In genomic region chr5:149125386-149125891, GRCh38 we compare ENCODE assay signal across 12 cellular contexts. TPM values are rescaled to one million over a fixed set of nuclear protein-coding genes. Genes with fewer than 3 reads are reported as not detected.
A peak's percentile ranks its signal among the peaks of the same experiment; 100 is the strongest.
DNase-seq lines count a peak whose midpoint lies in the region; ATAC-seq and TF ChIP-seq lines count a peak whose summit lies in the region.
"Had no signal": no experiment of that assay in that cellular context is flagged by ENCODE, and none has a peak within 500 bp of the region (broad histone marks: within the 10 kb centered on the region; RNA-seq: fewer than 3 reads in every experiment).

No MANE protein-coding gene starts in this region.

- WGBS in iPS DF 6.9 (ENCODE audit: insufficient coverage, insufficient read length), result no CpG with 5 or more reads among the region's 12 CpGs
- 21 to 26% methylated on average over 12 of the region's 12 CpGs for WGBS in thyroid gland, 2 donors

- peak; percentile 51 for TF ChIP-seq CTCF in astrocyte of the spinal cord (IDR thresholded peaks at IDR 0.05; ENCODE audit: low read depth, low read length)
- peak in 1 of 6 experiments; percentile 21 for TF ChIP-seq CTCF in thyroid gland (IDR thresholded peaks at IDR 0.05)
- no peak for TF ChIP-seq CTCF in CD8-positive, alpha-beta T cell (IDR thresholded peaks at IDR 0.05)

- H3K4me1 ChIP-seq in iPS DF 6.9 (ENCODE audit: control insufficient read depth, insufficient read depth, low read length), result peaks cover 2% of the 10 kb centered on the region; the same call in 1 of the 2 replicates
- H3K4me1 ChIP-seq in thyroid gland, result no peaks in the 10 kb centered on the region
- H3K4me1 ChIP-seq in CD8-positive, alpha-beta T cell (ENCODE audit: insufficient read depth, low read length), result no peaks in the 10 kb centered on the region

- CTCF ChIA-PET in CD8-positive, alpha-beta T cell (lab: Charles Lee), result interaction anchor here (0.9 to 1.8 kb wide), 2 partner anchors 90 to 393 kb away, joined by 3 to 5 read pairs; no protein-coding TSS in a partner anchor

- H3K36me3 Mint-ChIP-seq in CD8-positive, alpha-beta T cell, result no peaks in the 10 kb centered on the region
- H3K36me3 Mint-ChIP-seq: stimulated activated naive B cell treated with anti-CD40 and anti-IgM and Interleukin-4, amounts not matched to agents 10 μg/mL and 1 μg/mL and 100 μg/mL, for 72 hours had no signal

- no peaks in the 10 kb centered on the region for H3K4me1 Mint-ChIP-seq in CD8-positive, alpha-beta T cell (ENCODE audit: low read depth)
- H3K4me1 Mint-ChIP-seq: stimulated activated naive B cell treated with anti-CD40 and anti-IgM and Interleukin-4, amounts not matched to agents 10 μg/mL and 1 μg/mL and 100 μg/mL, for 72 hours had no signal

- no peak for ATAC-seq in GM19351 (IDR thresholded peaks at IDR 0.05; ENCODE audit: unreplicated experiment)
- no peak for ATAC-seq in CD8-positive, alpha-beta T cell
- ATAC-seq: stimulated activated naive B cell treated with anti-CD40 and anti-IgM and Interleukin-4, amounts not matched to agents 10 μg/mL and 1 μg/mL and 100 μg/mL, for 72 hours had no signal

- H3K27me3 ChIP-seq in iPS DF 6.9 (ENCODE audit: control insufficient read depth, insufficient read depth, low read length) (no peaks in the 10 kb centered on the region), thyroid gland (no peaks in the 10 kb centered on the region)
- H3K27me3 ChIP-seq in CD8-positive, alpha-beta T cell (ENCODE audit: insufficient read depth, low read length), result no peaks in the 10 kb centered on the region
- H3K27me3 ChIP-seq: SJSA1 had no signal

- in situ Hi-C loops in astrocyte of the spinal cord (cut with HindIII; ENCODE audit: low sequenced_read_pairs), result no loop called here

- peak; percentile 31 for DNase-seq in SIG-M5 treated with dmso at 0.1 percent for 504 hours (lab: John Stamatoyannopoulos, UW; ENCODE audit: unreplicated experiment)
- no peak for DNase-seq in SIG-M5 (lab: John Stamatoyannopoulos, UW)
- DNase-seq in astrocyte of the spinal cord (ENCODE audit: low read depth, low spot score), result no peak
- peak; percentile 45 for DNase-seq in iPS DF 6.9 (ENCODE audit: low read depth, low spot score)
- peak; percentile 9 to 31 for DNase-seq in thyroid gland
- no peak for DNase-seq in NCI-H446 treated with DMSO at 0.1 percent for 48 hours (lab: John Stamatoyannopoulos, UW)
- no peak for DNase-seq in CD8-positive, alpha-beta T cell
- DNase-seq: NCI-H1417 treated with DMSO at 0.1 percent for 48 hours; stimulated activated naive B cell treated with anti-CD40 and anti-IgM and Interleukin-4, amounts not matched to agents 10 μg/mL and 1 μg/mL and 100 μg/mL, for 72 hours had no signal

- H3K27ac ChIP-seq in iPS DF 6.9 (ENCODE audit: low read length) (no peak overlapping the region), thyroid gland (no peak overlapping the region)
- H3K27ac ChIP-seq in CD8-positive, alpha-beta T cell (ENCODE audit: low read depth, low read length), result no peak overlapping the region
- H3K27ac ChIP-seq: SJSA1, skin epidermis had no signal

- H3K9me3 ChIP-seq in iPS DF 6.9 (ENCODE audit: control insufficient read depth, insufficient read depth, low read length) (no peaks in the 10 kb centered on the region), thyroid gland (no peaks in the 10 kb centered on the region)
- H3K9me3 ChIP-seq in CD8-positive, alpha-beta T cell (ENCODE audit: low read length), result no peaks in the 10 kb centered on the region
- H3K9me3 ChIP-seq: SJSA1 had no signal

- H3K4me3 ChIP-seq in astrocyte of the spinal cord (ENCODE audit: low read depth, low read length) (no peak overlapping the region), iPS DF 6.9 (ENCODE audit: low read length) (no peak overlapping the region), thyroid gland (replicated peaks in 1 of 3) (no peak overlapping the region)
- no peak overlapping the region for H3K4me3 ChIP-seq in CD8-positive, alpha-beta T cell (ENCODE audit: low read depth, low read length)
- H3K4me3 ChIP-seq: SJSA1, skin epidermis had no signal

- intact Hi-C loops in thyroid gland (cut with DNase I), result no loop called here
- intact Hi-C loops in CD8-positive, alpha-beta T cell (cut with DNase I, micrococcal nuclease), result no loop called here

- TF ChIP-seq POLR2A in thyroid gland (IDR thresholded peaks at IDR 0.05), result no peak

- H3K36me3 ChIP-seq in iPS DF 6.9 (ENCODE audit: control insufficient read depth, insufficient read depth, low read length), result no peaks in the 10 kb centered on the region
- H3K36me3 ChIP-seq in thyroid gland, result no peaks in the 10 kb centered on the region
- no peaks in the 10 kb centered on the region for H3K36me3 ChIP-seq in CD8-positive, alpha-beta T cell (ENCODE audit: insufficient read depth, low read length)
- H3K36me3 ChIP-seq: SJSA1 had no signal

- POLR2A ChIA-PET in CD8-positive, alpha-beta T cell (lab: Charles Lee), result no interaction called here

- H3K9me3 Mint-ChIP-seq in CD8-positive, alpha-beta T cell, result no peaks in the 10 kb centered on the region
- H3K9me3 Mint-ChIP-seq: stimulated activated naive B cell treated with anti-CD40 and anti-IgM and Interleukin-4, amounts not matched to agents 10 μg/mL and 1 μg/mL and 100 μg/mL, for 72 hours had no signal

- H3K27me3 Mint-ChIP-seq in CD8-positive, alpha-beta T cell (ENCODE audit: low read depth), result peaks cover 12% of the 10 kb centered on the region

- no peak overlapping the region for H3K4me3 Mint-ChIP-seq in CD8-positive, alpha-beta T cell
- H3K4me3 Mint-ChIP-seq: stimulated activated naive B cell treated with anti-CD40 and anti-IgM and Interleukin-4, amounts not matched to agents 10 μg/mL and 1 μg/mL and 100 μg/mL, for 72 hours had no signal

- H3K27ac Mint-ChIP-seq in CD8-positive, alpha-beta T cell, result no peak overlapping the region
- H3K27ac Mint-ChIP-seq: stimulated activated naive B cell treated with anti-CD40 and anti-IgM and Interleukin-4, amounts not matched to agents 10 μg/mL and 1 μg/mL and 100 μg/mL, for 72 hours had no signal

RNA-seq across cellular contexts. Expression of gene ABLIM3, which starts 15.9 kb away (rescaled TPM):
- total RNA-seq in thyroid gland, result 10 to 100 TPM; 10.5 to 30.4 (median 22.3) TPM
- not detected for total RNA-seq in CD8-positive, alpha-beta T cell

Comparison
In these comparisons a context has a peak if more than half of its experiments do, and no peak if none do; other contexts are left out.
1. DNase-seq: peak in SIG-M5 treated with dmso at 0.1 percent for 504 hours (single experiment), iPS DF 6.9 (single experiment) and thyroid gland (2 of 2); none in SIG-M5 (single experiment), astrocyte of the spinal cord (single experiment), NCI-H446 treated with DMSO at 0.1 percent for 48 hours (single experiment) and CD8-positive, alpha-beta T cell (0 of 7).
2. RNA of gene ABLIM3, which starts 15.9 kb away (total RNA-seq): 10.5 to 30.4 TPM in thyroid gland; not detected in CD8-positive, alpha-beta T cell; every median in the first group is over 10 times any median in the second.